ENCODE assay signal across 1 cellular context in the genomic region with DNA sequence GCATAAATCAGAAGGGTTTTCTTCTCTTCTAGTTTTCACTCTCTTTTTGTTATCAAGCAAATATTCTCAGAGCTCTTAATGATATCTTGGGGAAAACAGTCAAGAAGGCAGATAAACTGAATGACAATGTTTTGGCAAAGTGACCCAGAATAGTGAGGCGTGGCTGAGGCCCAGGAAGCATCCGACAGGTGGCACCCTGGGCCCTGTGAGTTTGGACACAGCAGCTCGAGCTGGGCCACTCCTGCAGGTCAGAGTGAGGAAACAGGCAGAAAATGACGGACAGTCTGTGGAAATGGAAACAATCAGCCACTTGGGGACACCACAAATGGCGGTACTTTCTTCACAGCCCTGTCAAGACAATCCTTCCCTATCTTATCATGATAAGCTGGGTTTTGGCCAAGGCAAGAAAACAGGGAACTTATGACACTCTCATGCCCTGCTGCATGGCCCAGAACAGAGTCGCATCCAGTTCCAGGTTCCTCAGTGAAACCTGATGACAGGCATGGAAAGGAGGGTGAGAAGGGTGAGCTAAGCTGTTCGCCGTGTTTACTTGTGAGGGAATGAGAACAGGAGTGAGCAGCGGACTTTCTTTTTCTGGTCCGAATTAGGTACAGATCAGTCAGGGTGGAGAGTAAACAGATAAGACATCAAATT.
TF ChIP-seq lines count a peak whose summit lies in the region.

No MANE protein-coding gene starts in this region.

TF ChIP-seq in H1, 55 proteins besides CTCF, POLR2A, EP300 and RAD21:
- TF ChIP-seq YY1 (IDR thresholded peaks at IDR 0.05; ENCODE audit: low read depth, low read length) (no peak), SIRT6 (IDR thresholded peaks at IDR 0.05; ENCODE audit: low read length) (no peak), JUN (IDR thresholded peaks at IDR 0.05; ENCODE audit: low read depth, low read length) (no peak), MAFK (IDR thresholded peaks at IDR 0.05; ENCODE audit: low read depth, low read length) (no peak), SP1 (IDR thresholded peaks at IDR 0.05; ENCODE audit: low read depth, low read length) (no peak), CHD2 (IDR thresholded peaks at IDR 0.05; ENCODE audit: low read length) (no peak), SIX5 (IDR thresholded peaks at IDR 0.05; ENCODE audit: low read depth, low read length) (no peak), SP4 (IDR thresholded peaks at IDR 0.05; ENCODE audit: low read length) (no peak), JUND (IDR thresholded peaks at IDR 0.05; ENCODE audit: low read length) (no peak), TCF12 (IDR thresholded peaks at IDR 0.05; ENCODE audit: low read depth, low read length) (no peak), TAF7 (optimal IDR thresholded peaks at IDR 0.05; ENCODE audit: borderline replicate concordance, low read depth, low read length) (no peak), NANOG (IDR thresholded peaks at IDR 0.05; ENCODE audit: insufficient read depth, low read depth, low read length, poor library complexity, severe bottlenecking) (no peak), SUZ12 (IDR thresholded peaks at IDR 0.05; ENCODE audit: low read length) (no peak)
- TF ChIP-seq, protein P1, sequence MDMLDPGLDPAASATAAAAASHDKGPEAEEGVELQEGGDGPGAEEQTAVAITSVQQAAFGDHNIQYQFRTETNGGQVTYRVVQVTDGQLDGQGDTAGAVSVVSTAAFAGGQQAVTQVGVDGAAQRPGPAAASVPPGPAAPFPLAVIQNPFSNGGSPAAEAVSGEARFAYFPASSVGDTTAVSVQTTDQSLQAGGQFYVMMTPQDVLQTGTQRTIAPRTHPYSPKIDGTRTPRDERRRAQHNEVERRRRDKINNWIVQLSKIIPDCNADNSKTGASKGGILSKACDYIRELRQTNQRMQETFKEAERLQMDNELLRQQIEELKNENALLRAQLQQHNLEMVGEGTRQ (IDR thresholded peaks at IDR 0.05; ENCODE audit: low read length): no peak
- TF ChIP-seq, protein P2, sequence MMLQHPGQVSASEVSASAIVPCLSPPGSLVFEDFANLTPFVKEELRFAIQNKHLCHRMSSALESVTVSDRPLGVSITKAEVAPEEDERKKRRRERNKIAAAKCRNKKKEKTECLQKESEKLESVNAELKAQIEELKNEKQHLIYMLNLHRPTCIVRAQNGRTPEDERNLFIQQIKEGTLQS (IDR thresholded peaks at IDR 0.05; ENCODE audit: insufficient read depth, low read depth, low read length): no peak
